ENCODE assay signal across 8 cellular contexts in genomic region chr12:3803865-3804472, GRCh38. TPM values are rescaled to one million over a fixed set of nuclear protein-coding genes. Genes with fewer than 3 reads are reported as not detected.
A peak's percentile ranks its signal among the peaks of the same experiment; 100 is the strongest.
DNase-seq lines count a peak whose midpoint lies in the region; ATAC-seq and TF ChIP-seq lines count a peak whose summit lies in the region.

No MANE protein-coding gene starts in this region.

- peak; percentile 83 for ATAC-seq in Right ventricle myocardium inferior
- peak; percentile 90 for ATAC-seq in upper lobe of right lung
- no peak for ATAC-seq in GM19455 (IDR thresholded peaks at IDR 0.05; ENCODE audit: unreplicated experiment)

- H3K4me1 ChIP-seq in upper lobe of right lung, result no peaks in the 10 kb centered on the region

- TF ChIP-seq POLR2A in NB4 (IDR thresholded peaks at IDR 0.05; ENCODE audit: extremely low read depth, insufficient read length), result no peak

- no peak overlapping the region for H3K4me3 ChIP-seq in GM12864 (ENCODE audit: low read depth, low read length)
- no peak overlapping the region for H3K4me3 ChIP-seq in NB4 (ENCODE audit: low read depth, low read length)
- no peak overlapping the region for H3K4me3 ChIP-seq in upper lobe of right lung

- intact Hi-C loops in Right ventricle myocardium inferior (cut with DNase I) (loop anchor here (1.0 kb wide), 1 partner anchor 505 kb away; no protein-coding TSS in a partner anchor), posterior cingulate gyrus (cut with DNase I) (loop anchor here (1.0 to 10.0 kb wide), 2 partner anchors 504 to 669 kb away; no protein-coding TSS in a partner anchor), upper lobe of right lung (cut with DNase I) (no loop called here)

- peaks cover 15% of the 10 kb centered on the region for H3K36me3 ChIP-seq in upper lobe of right lung

- no peaks in the 10 kb centered on the region for H3K27me3 ChIP-seq in upper lobe of right lung

- H3K9me3 ChIP-seq in upper lobe of right lung, result no peaks in the 10 kb centered on the region

- no peak overlapping the region for H3K27ac ChIP-seq in upper lobe of right lung

- TF ChIP-seq CTCF in GM12864 (IDR thresholded peaks at IDR 0.05; ENCODE audit: low read depth, low read length, missing control alignments), result peak; percentile 96
- TF ChIP-seq CTCF in NB4 (IDR thresholded peaks at IDR 0.05; ENCODE audit: low read depth, low read length), result peak; percentile 92
- peak; percentile 83 for TF ChIP-seq CTCF in upper lobe of right lung (IDR thresholded peaks at IDR 0.05)

- DNase-seq in GM12864 (ENCODE audit: low read depth) (peak; percentile 55), NB4 (ENCODE audit: low read depth) (peak; percentile 77), SK-N-DZ (ENCODE audit: low spot score) (peak; percentile 75), Right ventricle myocardium inferior (ENCODE audit: missing footprints) (peak; percentile 70), posterior cingulate gyrus (peak; percentile 49 to 95 (median 76)), upper lobe of right lung (peak; percentile 74)
- peak; percentile 75 for DNase-seq in activated naive CD4-positive, alpha-beta T cell treated with Interleukin-2 at 50 U/mL for 16 hours

RNA-seq across cellular contexts. Expression of gene CRACR2A, which starts 51.1 kb away (rescaled TPM):
- 2.9 and 4.1 TPM in 2 replicates for polyA plus RNA-seq in SK-N-DZ (2014; cell fraction: cytosol; rRNA removed)
- polyA plus RNA-seq in SK-N-DZ (2014; cell fraction: nucleus; rRNA removed), result 2.2 and 6.7 TPM in 2 replicates
- 4.5 TPM for total RNA-seq in Right ventricle myocardium inferior
- 5.4 TPM for total RNA-seq in upper lobe of right lung
